Comparison of ENCODE assay signal across 40 cellular contexts in the genomic region with DNA sequence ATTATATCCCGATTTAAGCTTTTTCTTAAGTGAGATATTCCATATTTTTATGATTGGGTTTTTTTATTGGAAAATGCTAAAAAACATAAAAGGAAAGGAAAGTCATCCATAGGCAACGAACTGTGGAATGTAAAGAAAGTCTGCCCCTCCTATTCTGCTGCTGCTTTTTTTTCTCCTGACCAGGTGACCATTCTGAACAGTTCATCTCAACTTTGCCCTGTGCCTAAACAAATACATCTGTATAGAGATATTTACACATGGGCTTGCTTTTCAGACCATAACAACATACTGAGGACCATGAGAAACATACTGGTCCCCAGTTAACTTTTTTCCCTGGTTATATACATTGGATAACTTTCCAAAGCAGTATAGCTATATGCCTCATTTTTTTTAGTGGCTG.
"Had no signal": no experiment of that assay in that cellular context is flagged by ENCODE, and none has a peak within 500 bp of the region (broad histone marks: within the 10 kb centered on the region; RNA-seq: fewer than 3 reads in every experiment).

No MANE protein-coding gene starts in this region.

- H3K27ac Mint-ChIP-seq: activated naive CD4-positive, alpha-beta T cell treated with anti-CD3 and anti-CD28 coated beads for 36 hours; activated naive CD4-positive, alpha-beta T cell treated with anti-CD3 and anti-CD28 coated beads, Interleukin-2, amount 10 ng/mL, durations not matched to agents 7 days and 5 days; activated naive CD4-positive, alpha-beta T cell treated with anti-CD3 and anti-CD28 coated beads, Interleukin-2, amount 50 U/mL, for 24 hours; activated naive CD4-positive, alpha-beta T cell treated with anti-CD3 and anti-CD28 coated beads, Interleukin-2, amount 50 U/mL, for 72 hours; activated naive CD8-positive, alpha-beta T cell; activated naive CD8-positive, alpha-beta T cell treated with anti-CD3 and anti-CD28 coated beads for 36 hours; activated naive CD8-positive, alpha-beta T cell treated with anti-CD3 and anti-CD28 coated beads, Interleukin-2, amount 10 ng/mL, durations not matched to agents 7 days and 5 days; activated naive CD8-positive, alpha-beta T cell treated with anti-CD3 and anti-CD28 coated beads, Interleukin-2, amount 50 U/mL, for 24 hours; activated T-cell treated with anti-CD3 and anti-CD28 coated beads, Interleukin-2, amount 50 U/mL, for 24 hours; activated T-cell treated with anti-CD3 and anti-CD28 coated beads, Interleukin-2, amount 50 U/mL, for 72 hours; activated T-helper 1 cell treated with anti-CD3 and anti-CD28 coated beads, Interleukin-12 subunit alpha, Interleukin-12 subunit beta, Interleukin-2, Interleukin-4 antibody, amounts not matched to agents 30 ng/mL and 10 ng/mL and 1 ng/mL, durations not matched to agents 14 hours and 24 hours and 36 hours; activated T-helper 17 cell treated with anti-CD3 and anti-CD28 coated beads, Interleukin-2, amount 50 U/mL, for 72 hours; activated T-helper 2 cell treated with anti-CD3 and anti-CD28 coated beads, Interferon-gamma antibody, Interleukin-2, Interleukin-4, amounts not matched to agents 10 μg/mL and 5 μg/mL and 100 μg/mL, durations not matched to agents 14 hours and 24 hours and 36 hours; brain had no signal

- H3K27ac ChIP-seq: adrenal gland, ascending aorta, body of pancreas, brain microvascular endothelial cell, breast epithelium, cardiac muscle cell had no signal

- H3K4me3 ChIP-seq: adrenal gland, ascending aorta, body of pancreas, breast epithelium, cardiac muscle cell had no signal

- H3K4me1 ChIP-seq: adrenal gland, ascending aorta, body of pancreas, breast epithelium had no signal

- H3K27me3 Mint-ChIP-seq: brain had no signal

- ATAC-seq: activated naive CD4-positive, alpha-beta T cell treated with anti-CD3 and anti-CD28 coated beads, Interleukin-2, amount 50 U/mL, for 72 hours; activated naive CD8-positive, alpha-beta T cell treated with anti-CD3 and anti-CD28 coated beads, Interleukin-2, amount 50 U/mL, for 24 hours; activated T-cell treated with anti-CD3 and anti-CD28 coated beads, Interleukin-2, amount 50 U/mL, for 4 hours; activated T-cell treated with anti-CD3 and anti-CD28 coated beads, Interleukin-2, amount 50 U/mL, for 72 hours; activated T-helper 17 cell treated with anti-CD3 and anti-CD28 coated beads, Interleukin-2, amount 50 U/mL, for 72 hours; body of pancreas had no signal

- H3K27me3 ChIP-seq: adrenal gland, ascending aorta, body of pancreas, brain microvascular endothelial cell, breast epithelium, cardiac muscle cell had no signal

- FAIRE-seq: astrocyte, bronchial epithelial cell had no signal

- DNase-seq: activated effector memory CD4-positive, alpha-beta T cell treated with anti-CD3 and anti-CD28 coated beads, Interleukin-2, amount 50 U/mL, for 16 hours; activated effector memory CD4-positive, alpha-beta T cell treated with Interleukin-2 at 50 U/mL for 16 hours; activated gamma-delta T cell; activated gamma-delta T cell treated with Interleukin-2 at 50 U/mL for 16 hours; activated naive CD4-positive, alpha-beta T cell; activated naive CD4-positive, alpha-beta T cell treated with anti-CD3 and anti-CD28 coated beads for 36 hours; activated naive CD4-positive, alpha-beta T cell treated with anti-CD3 and anti-CD28 coated beads, Interleukin-2, amount 10 ng/mL, durations not matched to agents 7 days and 5 days; activated naive CD4-positive, alpha-beta T cell treated with anti-CD3 and anti-CD28 coated beads, Interleukin-2, amount 50 U/mL, for 16 hours; activated naive CD4-positive, alpha-beta T cell treated with Interleukin-2 at 50 U/mL for 16 hours; activated naive CD8-positive, alpha-beta T cell treated with anti-CD3 and anti-CD28 coated beads for 36 hours; activated naive CD8-positive, alpha-beta T cell treated with anti-CD3 and anti-CD28 coated beads, Interleukin-2, amount 10 ng/mL, durations not matched to agents 7 days and 5 days; activated naive CD8-positive, alpha-beta T cell treated with anti-CD3 and anti-CD28 coated beads, Interleukin-2, amount 50 U/mL, for 24 hours; activated T-cell treated with anti-CD3 and anti-CD28 coated beads, Interleukin-2, amount 50 U/mL, for 1 hour; activated T-cell treated with anti-CD3 and anti-CD28 coated beads, Interleukin-2, amount 50 U/mL, for 24 hours; activated T-cell treated with anti-CD3 and anti-CD28 coated beads, Interleukin-2, amount 50 U/mL, for 4 hours; activated T-cell treated with anti-CD3 and anti-CD28 coated beads, Interleukin-2, amount 50 U/mL, for 48 hours; activated T-cell treated with anti-CD3 and anti-CD28 coated beads, Interleukin-2, amount 50 U/mL, for 72 hours; adrenal gland; amniotic stem cell; amygdala; anterior cingulate cortex; aorta; body of pancreas; brain microvascular endothelial cell; caudate nucleus; central memory CD4-positive, alpha-beta T cell; cerebellar nuclear complex had no signal

- H3K9me3 ChIP-seq: adrenal gland, ascending aorta, body of pancreas, breast epithelium had no signal

- H3K4me3 Mint-ChIP-seq: activated naive CD4-positive, alpha-beta T cell treated with anti-CD3 and anti-CD28 coated beads for 36 hours; activated naive CD4-positive, alpha-beta T cell treated with anti-CD3 and anti-CD28 coated beads, Interleukin-2, amount 10 ng/mL, durations not matched to agents 7 days and 5 days; activated naive CD4-positive, alpha-beta T cell treated with anti-CD3 and anti-CD28 coated beads, Interleukin-2, amount 50 U/mL, for 24 hours; activated naive CD8-positive, alpha-beta T cell; activated naive CD8-positive, alpha-beta T cell treated with anti-CD3 and anti-CD28 coated beads for 36 hours; activated naive CD8-positive, alpha-beta T cell treated with anti-CD3 and anti-CD28 coated beads, Interleukin-2, amount 10 ng/mL, durations not matched to agents 7 days and 5 days; activated naive CD8-positive, alpha-beta T cell treated with anti-CD3 and anti-CD28 coated beads, Interleukin-2, amount 50 U/mL, for 24 hours; activated T-cell treated with anti-CD3 and anti-CD28 coated beads, Interleukin-2, amount 50 U/mL, for 24 hours; activated T-cell treated with anti-CD3 and anti-CD28 coated beads, Interleukin-2, amount 50 U/mL, for 4 hours; activated T-cell treated with anti-CD3 and anti-CD28 coated beads, Interleukin-2, amount 50 U/mL, for 72 hours; activated T-helper 1 cell treated with anti-CD3 and anti-CD28 coated beads, Interleukin-12 subunit alpha, Interleukin-12 subunit beta, Interleukin-2, Interleukin-4 antibody, amounts not matched to agents 30 ng/mL and 10 ng/mL and 1 ng/mL, durations not matched to agents 14 hours and 24 hours and 36 hours; activated T-helper 17 cell treated with anti-CD3 and anti-CD28 coated beads, Interleukin-2, amount 50 U/mL, for 72 hours; brain; central memory CD8-positive, alpha-beta T cell had no signal

- H3K4me1 Mint-ChIP-seq: activated naive CD4-positive, alpha-beta T cell treated with anti-CD3 and anti-CD28 coated beads, Interleukin-2, amount 10 ng/mL, durations not matched to agents 7 days and 5 days; activated naive CD4-positive, alpha-beta T cell treated with anti-CD3 and anti-CD28 coated beads, Interleukin-2, amount 50 U/mL, for 24 hours; activated naive CD8-positive, alpha-beta T cell treated with anti-CD3 and anti-CD28 coated beads for 36 hours; activated naive CD8-positive, alpha-beta T cell treated with anti-CD3 and anti-CD28 coated beads, Interleukin-2, amount 10 ng/mL, durations not matched to agents 7 days and 5 days; activated naive CD8-positive, alpha-beta T cell treated with anti-CD3 and anti-CD28 coated beads, Interleukin-2, amount 50 U/mL, for 24 hours; activated T-helper 17 cell treated with anti-CD3 and anti-CD28 coated beads, Interleukin-2, amount 50 U/mL, for 72 hours; brain; central memory CD8-positive, alpha-beta T cell had no signal

- H3K36me3 ChIP-seq: adrenal gland, ascending aorta, brain microvascular endothelial cell, breast epithelium, cardiac muscle cell had no signal

- H3K9me3 Mint-ChIP-seq: activated naive CD4-positive, alpha-beta T cell treated with anti-CD3 and anti-CD28 coated beads, Interleukin-2, amount 50 U/mL, for 24 hours; activated naive CD8-positive, alpha-beta T cell treated with anti-CD3 and anti-CD28 coated beads for 36 hours; activated T-cell treated with anti-CD3 and anti-CD28 coated beads, Interleukin-2, amount 50 U/mL, for 4 hours; activated T-helper 1 cell treated with anti-CD3 and anti-CD28 coated beads, Interleukin-12 subunit alpha, Interleukin-12 subunit beta, Interleukin-2, Interleukin-4 antibody, amounts not matched to agents 30 ng/mL and 10 ng/mL and 1 ng/mL, durations not matched to agents 14 hours and 24 hours and 36 hours; activated T-helper 17 cell treated with anti-CD3 and anti-CD28 coated beads, Interleukin-2, amount 50 U/mL, for 72 hours; activated T-helper 2 cell treated with anti-CD3 and anti-CD28 coated beads, Interferon-gamma antibody, Interleukin-2, Interleukin-4, amounts not matched to agents 10 μg/mL and 5 μg/mL and 100 μg/mL, durations not matched to agents 14 hours and 24 hours and 36 hours; central memory CD8-positive, alpha-beta T cell had no signal
